In the genomic region with DNA sequence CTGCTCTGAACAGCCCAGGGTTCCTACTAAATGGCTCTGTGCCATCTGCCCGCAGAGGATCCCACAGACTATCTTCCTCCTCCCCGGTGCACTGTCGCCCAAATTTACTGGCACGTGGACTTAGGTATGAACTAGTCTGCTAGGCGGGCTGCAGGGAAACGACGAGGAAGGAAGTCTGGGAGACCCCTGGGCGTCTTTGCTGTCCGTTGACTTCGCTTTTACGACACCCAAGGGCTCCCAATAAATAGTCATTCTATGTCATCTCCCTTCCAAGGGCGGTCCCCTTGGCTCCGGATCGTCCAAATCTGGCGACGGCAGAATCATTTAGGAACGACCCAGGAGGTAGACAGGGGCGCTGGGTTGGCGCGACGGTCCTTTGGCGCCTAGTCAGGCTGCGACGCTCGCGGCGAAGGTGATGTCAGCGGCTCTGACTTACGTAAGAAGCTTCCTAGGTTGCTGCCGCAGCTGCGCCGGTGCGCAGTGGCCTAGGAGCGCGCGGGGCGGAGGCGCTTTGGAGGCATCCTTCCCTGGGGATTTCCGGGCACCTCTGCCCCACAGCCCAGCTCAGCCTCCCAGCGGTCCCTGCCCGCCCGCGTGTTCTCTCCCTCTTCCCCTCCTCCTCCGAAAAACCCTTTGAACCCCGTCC, we compare ENCODE assay signal across 2 cellular contexts.
TF ChIP-seq lines count a peak whose summit lies in the region.

No MANE protein-coding gene starts in this region.

TF ChIP-seq in HCT116, 20 proteins besides CTCF, POLR2A, EP300 and RAD21 (continued from another document):
- TF ChIP-seq, protein P1, sequence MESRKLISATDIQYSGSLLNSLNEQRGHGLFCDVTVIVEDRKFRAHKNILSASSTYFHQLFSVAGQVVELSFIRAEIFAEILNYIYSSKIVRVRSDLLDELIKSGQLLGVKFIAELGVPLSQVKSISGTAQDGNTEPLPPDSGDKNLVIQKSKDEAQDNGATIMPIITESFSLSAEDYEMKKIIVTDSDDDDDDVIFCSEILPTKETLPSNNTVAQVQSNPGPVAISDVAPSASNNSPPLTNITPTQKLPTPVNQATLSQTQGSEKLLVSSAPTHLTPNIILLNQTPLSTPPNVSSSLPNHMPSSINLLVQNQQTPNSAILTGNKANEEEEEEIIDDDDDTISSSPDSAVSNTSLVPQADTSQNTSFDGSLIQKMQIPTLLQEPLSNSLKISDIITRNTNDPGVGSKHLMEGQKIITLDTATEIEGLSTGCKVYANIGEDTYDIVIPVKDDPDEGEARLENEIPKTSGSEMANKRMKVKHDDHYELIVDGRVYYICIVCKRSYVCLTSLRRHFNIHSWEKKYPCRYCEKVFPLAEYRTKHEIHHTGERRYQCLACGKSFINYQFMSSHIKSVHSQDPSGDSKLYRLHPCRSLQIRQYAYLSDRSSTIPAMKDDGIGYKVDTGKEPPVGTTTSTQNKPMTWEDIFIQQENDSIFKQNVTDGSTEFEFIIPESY (IDR thresholded peaks at IDR 0.05; ENCODE audit: extremely low read depth, insufficient replicate concordance, low read length), result no peak
- TF ChIP-seq TCF7L2 (IDR thresholded peaks at IDR 0.05; ENCODE audit: borderline replicate concordance, extremely low read depth, insufficient read depth, insufficient read length) (peak; percentile 44), ZFX (IDR thresholded peaks at IDR 0.05) (no peak), FOSL1 (IDR thresholded peaks at IDR 0.05; ENCODE audit: low read depth) (no peak)

TF ChIP-seq in neural cell, 6 proteins besides CTCF, POLR2A, EP300 and RAD21:
- TF ChIP-seq, protein P2, sequence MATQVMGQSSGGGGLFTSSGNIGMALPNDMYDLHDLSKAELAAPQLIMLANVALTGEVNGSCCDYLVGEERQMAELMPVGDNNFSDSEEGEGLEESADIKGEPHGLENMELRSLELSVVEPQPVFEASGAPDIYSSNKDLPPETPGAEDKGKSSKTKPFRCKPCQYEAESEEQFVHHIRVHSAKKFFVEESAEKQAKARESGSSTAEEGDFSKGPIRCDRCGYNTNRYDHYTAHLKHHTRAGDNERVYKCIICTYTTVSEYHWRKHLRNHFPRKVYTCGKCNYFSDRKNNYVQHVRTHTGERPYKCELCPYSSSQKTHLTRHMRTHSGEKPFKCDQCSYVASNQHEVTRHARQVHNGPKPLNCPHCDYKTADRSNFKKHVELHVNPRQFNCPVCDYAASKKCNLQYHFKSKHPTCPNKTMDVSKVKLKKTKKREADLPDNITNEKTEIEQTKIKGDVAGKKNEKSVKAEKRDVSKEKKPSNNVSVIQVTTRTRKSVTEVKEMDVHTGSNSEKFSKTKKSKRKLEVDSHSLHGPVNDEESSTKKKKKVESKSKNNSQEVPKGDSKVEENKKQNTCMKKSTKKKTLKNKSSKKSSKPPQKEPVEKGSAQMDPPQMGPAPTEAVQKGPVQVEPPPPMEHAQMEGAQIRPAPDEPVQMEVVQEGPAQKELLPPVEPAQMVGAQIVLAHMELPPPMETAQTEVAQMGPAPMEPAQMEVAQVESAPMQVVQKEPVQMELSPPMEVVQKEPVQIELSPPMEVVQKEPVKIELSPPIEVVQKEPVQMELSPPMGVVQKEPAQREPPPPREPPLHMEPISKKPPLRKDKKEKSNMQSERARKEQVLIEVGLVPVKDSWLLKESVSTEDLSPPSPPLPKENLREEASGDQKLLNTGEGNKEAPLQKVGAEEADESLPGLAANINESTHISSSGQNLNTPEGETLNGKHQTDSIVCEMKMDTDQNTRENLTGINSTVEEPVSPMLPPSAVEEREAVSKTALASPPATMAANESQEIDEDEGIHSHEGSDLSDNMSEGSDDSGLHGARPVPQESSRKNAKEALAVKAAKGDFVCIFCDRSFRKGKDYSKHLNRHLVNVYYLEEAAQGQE (IDR thresholded peaks at IDR 0.05; ENCODE audit: borderline replicate concordance), result no peak
- TF ChIP-seq TAF1 (IDR thresholded peaks at IDR 0.05; ENCODE audit: low read depth) (no peak), EZH2 (IDR thresholded peaks at IDR 0.05; ENCODE audit: borderline replicate concordance, insufficient read depth, low read length, poor library complexity, severe bottlenecking) (no peak), MXI1 (conservative IDR thresholded peaks at IDR 0.05; ENCODE audit: poor library complexity, severe bottlenecking) (no peak), POLR2AphosphoS5 (IDR thresholded peaks at IDR 0.05) (peak; percentile 9), SMC3 (conservative IDR thresholded peaks at IDR 0.05; ENCODE audit: poor library complexity) (no peak)
